ENCODE assay signal across 2 cellular contexts in the genomic region with DNA sequence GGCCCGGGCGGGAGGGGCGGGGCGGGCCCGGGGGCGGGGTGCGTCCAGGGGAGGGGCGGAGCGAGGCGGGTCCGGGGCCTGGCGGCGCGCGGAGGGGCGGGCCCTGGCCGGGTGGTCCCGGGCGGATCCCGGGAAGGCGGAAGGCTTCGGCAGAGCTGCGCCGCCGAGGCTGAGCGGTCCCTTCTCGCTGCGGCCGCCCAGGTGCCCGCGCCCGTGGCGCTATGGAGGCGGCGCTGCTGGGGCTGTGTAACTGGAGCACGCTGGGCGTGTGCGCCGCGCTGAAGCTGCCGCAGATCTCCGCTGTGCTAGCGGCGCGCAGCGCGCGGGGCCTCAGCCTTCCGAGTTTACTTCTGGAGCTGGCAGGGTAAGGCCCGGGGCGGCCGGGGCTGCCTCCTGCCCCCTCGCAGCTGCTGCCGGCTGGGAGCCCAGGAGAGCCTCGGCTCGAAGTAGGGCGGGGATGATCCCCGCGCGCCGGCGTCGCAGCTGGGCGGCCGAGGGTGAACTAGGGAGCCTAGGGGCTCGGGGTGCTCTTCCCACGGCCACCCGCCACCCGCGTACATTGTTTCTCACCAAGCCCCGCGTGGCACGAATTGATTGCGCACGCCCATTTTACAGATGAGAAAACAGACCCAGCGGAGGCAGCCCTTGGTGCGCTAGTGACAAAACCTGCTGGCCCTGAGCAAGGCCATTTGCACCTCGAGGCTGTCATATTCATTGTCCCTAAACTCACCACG.
TF ChIP-seq lines count a peak whose summit lies in the region.

A gene (plus strand): TSS at position 142 of the 734 bp plus-strand sequence. CDS start 80 bp downstream, at position 222.

TF ChIP-seq in IMR-90, 13 proteins besides CTCF, POLR2A, EP300 and RAD21:
- TF ChIP-seq CEBPB (IDR thresholded peaks at IDR 0.05; ENCODE audit: low read depth, low read length) (no peak), MAZ (IDR thresholded peaks at IDR 0.05; ENCODE audit: borderline replicate concordance, low read depth, low read length) (peak; percentile 14; the same call in 1 of the 2 replicates)

TF ChIP-seq in GM12878, 131 proteins besides CTCF, POLR2A, EP300 and RAD21 (continues in another document):
- TF ChIP-seq RB1 (IDR thresholded peaks at IDR 0.05; ENCODE audit: borderline replicate concordance) = peak; percentile 70; the same call in 1 of the 2 replicates
- TF ChIP-seq ETV6 (conservative IDR thresholded peaks at IDR 0.05 in 1 of 2, IDR thresholded peaks at IDR 0.05 in 1 of 2; ENCODE audit: borderline replicate concordance in 1 of 2, low read depth in 1 of 2) = no peak
- TF ChIP-seq ZNF217 (IDR thresholded peaks at IDR 0.05) = no peak
- TF ChIP-seq, protein P1, sequence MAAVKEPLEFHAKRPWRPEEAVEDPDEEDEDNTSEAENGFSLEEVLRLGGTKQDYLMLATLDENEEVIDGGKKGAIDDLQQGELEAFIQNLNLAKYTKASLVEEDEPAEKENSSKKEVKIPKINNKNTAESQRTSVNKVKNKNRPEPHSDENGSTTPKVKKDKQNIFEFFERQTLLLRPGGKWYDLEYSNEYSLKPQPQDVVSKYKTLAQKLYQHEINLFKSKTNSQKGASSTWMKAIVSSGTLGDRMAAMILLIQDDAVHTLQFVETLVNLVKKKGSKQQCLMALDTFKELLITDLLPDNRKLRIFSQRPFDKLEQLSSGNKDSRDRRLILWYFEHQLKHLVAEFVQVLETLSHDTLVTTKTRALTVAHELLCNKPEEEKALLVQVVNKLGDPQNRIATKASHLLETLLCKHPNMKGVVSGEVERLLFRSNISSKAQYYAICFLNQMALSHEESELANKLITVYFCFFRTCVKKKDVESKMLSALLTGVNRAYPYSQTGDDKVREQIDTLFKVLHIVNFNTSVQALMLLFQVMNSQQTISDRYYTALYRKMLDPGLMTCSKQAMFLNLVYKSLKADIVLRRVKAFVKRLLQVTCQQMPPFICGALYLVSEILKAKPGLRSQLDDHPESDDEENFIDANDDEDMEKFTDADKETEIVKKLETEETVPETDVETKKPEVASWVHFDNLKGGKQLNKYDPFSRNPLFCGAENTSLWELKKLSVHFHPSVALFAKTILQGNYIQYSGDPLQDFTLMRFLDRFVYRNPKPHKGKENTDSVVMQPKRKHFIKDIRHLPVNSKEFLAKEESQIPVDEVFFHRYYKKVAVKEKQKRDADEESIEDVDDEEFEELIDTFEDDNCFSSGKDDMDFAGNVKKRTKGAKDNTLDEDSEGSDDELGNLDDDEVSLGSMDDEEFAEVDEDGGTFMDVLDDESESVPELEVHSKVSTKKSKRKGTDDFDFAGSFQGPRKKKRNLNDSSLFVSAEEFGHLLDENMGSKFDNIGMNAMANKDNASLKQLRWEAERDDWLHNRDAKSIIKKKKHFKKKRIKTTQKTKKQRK (IDR thresholded peaks at IDR 0.05; ENCODE audit: low read depth, low read length) = no peak
- TF ChIP-seq RAD51 (IDR thresholded peaks at IDR 0.05) = no peak
- TF ChIP-seq ATF7 (IDR thresholded peaks at IDR 0.05; ENCODE audit: low read depth) = no peak
- peak; percentile 20; the same call in 1 of the 2 replicates for TF ChIP-seq EED (IDR thresholded peaks at IDR 0.05; ENCODE audit: low read depth)
- TF ChIP-seq SP1 (IDR thresholded peaks at IDR 0.05; ENCODE audit: low read depth, low read length) = peak; percentile 21
- no peak for TF ChIP-seq PAX8 (IDR thresholded peaks at IDR 0.05)
- no peak for TF ChIP-seq EGR1 (IDR thresholded peaks at IDR 0.05; ENCODE audit: borderline replicate concordance in 1 of 2, low read depth in 2 of 2, low read length in 2 of 2)
- TF ChIP-seq, protein P2, sequence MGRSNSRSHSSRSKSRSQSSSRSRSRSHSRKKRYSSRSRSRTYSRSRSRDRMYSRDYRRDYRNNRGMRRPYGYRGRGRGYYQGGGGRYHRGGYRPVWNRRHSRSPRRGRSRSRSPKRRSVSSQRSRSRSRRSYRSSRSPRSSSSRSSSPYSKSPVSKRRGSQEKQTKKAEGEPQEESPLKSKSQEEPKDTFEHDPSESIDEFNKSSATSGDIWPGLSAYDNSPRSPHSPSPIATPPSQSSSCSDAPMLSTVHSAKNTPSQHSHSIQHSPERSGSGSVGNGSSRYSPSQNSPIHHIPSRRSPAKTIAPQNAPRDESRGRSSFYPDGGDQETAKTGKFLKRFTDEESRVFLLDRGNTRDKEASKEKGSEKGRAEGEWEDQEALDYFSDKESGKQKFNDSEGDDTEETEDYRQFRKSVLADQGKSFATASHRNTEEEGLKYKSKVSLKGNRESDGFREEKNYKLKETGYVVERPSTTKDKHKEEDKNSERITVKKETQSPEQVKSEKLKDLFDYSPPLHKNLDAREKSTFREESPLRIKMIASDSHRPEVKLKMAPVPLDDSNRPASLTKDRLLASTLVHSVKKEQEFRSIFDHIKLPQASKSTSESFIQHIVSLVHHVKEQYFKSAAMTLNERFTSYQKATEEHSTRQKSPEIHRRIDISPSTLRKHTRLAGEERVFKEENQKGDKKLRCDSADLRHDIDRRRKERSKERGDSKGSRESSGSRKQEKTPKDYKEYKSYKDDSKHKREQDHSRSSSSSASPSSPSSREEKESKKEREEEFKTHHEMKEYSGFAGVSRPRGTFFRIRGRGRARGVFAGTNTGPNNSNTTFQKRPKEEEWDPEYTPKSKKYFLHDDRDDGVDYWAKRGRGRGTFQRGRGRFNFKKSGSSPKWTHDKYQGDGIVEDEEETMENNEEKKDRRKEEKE (IDR thresholded peaks at IDR 0.05) = no peak
- TF ChIP-seq DPF2 (IDR thresholded peaks at IDR 0.05) = peak; percentile 74
- TF ChIP-seq ZNF207 (IDR thresholded peaks at IDR 0.05; ENCODE audit: borderline replicate concordance) = 0 out of 2 replicates have a peak, but pooled peaks have one; percentile 48
- TF ChIP-seq, protein P3, sequence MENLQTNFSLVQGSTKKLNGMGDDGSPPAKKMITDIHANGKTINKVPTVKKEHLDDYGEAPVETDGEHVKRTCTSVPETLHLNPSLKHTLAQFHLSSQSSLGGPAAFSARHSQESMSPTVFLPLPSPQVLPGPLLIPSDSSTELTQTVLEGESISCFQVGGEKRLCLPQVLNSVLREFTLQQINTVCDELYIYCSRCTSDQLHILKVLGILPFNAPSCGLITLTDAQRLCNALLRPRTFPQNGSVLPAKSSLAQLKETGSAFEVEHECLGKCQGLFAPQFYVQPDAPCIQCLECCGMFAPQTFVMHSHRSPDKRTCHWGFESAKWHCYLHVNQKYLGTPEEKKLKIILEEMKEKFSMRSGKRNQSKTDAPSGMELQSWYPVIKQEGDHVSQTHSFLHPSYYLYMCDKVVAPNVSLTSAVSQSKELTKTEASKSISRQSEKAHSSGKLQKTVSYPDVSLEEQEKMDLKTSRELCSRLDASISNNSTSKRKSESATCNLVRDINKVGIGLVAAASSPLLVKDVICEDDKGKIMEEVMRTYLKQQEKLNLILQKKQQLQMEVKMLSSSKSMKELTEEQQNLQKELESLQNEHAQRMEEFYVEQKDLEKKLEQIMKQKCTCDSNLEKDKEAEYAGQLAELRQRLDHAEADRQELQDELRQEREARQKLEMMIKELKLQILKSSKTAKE (IDR thresholded peaks at IDR 0.05; ENCODE audit: low read depth, poor library complexity, severe bottlenecking) = no peak
- peak; percentile 34 for TF ChIP-seq MXI1 (IDR thresholded peaks at IDR 0.05; ENCODE audit: low read depth, low read length)
- TF ChIP-seq BMI1 (IDR thresholded peaks at IDR 0.05; ENCODE audit: borderline replicate concordance) = no peak
- TF ChIP-seq ASH2L (IDR thresholded peaks at IDR 0.05; ENCODE audit: borderline replicate concordance, low read depth) = no peak
- no peak for TF ChIP-seq MTA3 (IDR thresholded peaks at IDR 0.05; ENCODE audit: borderline replicate concordance, low read length)
- TF ChIP-seq SREBF1 (IDR thresholded peaks at IDR 0.05; ENCODE audit: low read length) = no peak
- no peak for TF ChIP-seq PAX5 (IDR thresholded peaks at IDR 0.05; ENCODE audit: borderline replicate concordance, low read depth, low read length)
- no peak for TF ChIP-seq SIN3A (IDR thresholded peaks at IDR 0.05; ENCODE audit: low read depth, low read length)
- TF ChIP-seq, protein P4, sequence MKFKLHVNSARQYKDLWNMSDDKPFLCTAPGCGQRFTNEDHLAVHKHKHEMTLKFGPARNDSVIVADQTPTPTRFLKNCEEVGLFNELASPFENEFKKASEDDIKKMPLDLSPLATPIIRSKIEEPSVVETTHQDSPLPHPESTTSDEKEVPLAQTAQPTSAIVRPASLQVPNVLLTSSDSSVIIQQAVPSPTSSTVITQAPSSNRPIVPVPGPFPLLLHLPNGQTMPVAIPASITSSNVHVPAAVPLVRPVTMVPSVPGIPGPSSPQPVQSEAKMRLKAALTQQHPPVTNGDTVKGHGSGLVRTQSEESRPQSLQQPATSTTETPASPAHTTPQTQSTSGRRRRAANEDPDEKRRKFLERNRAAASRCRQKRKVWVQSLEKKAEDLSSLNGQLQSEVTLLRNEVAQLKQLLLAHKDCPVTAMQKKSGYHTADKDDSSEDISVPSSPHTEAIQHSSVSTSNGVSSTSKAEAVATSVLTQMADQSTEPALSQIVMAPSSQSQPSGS (IDR thresholded peaks at IDR 0.05; ENCODE audit: low read length) = no peak
- no peak for TF ChIP-seq ZNF274 (IDR thresholded peaks at IDR 0.05; ENCODE audit: insufficient read depth, insufficient read length)
- TF ChIP-seq, protein P5, sequence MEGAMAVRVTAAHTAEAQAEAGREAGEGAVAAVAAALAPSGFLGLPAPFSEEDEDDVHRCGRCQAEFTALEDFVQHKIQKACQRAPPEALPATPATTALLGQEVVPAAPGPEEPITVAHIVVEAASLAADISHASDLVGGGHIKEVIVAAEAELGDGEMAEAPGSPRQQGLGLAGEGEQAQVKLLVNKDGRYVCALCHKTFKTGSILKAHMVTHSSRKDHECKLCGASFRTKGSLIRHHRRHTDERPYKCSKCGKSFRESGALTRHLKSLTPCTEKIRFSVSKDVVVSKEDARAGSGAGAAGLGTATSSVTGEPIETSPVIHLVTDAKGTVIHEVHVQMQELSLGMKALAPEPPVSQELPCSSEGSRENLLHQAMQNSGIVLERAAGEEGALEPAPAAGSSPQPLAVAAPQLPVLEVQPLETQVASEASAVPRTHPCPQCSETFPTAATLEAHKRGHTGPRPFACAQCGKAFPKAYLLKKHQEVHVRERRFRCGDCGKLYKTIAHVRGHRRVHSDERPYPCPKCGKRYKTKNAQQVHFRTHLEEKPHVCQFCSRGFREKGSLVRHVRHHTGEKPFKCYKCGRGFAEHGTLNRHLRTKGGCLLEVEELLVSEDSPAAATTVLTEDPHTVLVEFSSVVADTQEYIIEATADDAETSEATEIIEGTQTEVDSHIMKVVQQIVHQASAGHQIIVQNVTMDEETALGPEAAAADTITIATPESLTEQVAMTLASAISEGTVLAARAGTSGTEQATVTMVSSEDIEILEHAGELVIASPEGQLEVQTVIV (IDR thresholded peaks at IDR 0.05; ENCODE audit: borderline replicate concordance, partially characterized antibody) = no peak
- TF ChIP-seq NBN (IDR thresholded peaks at IDR 0.05) = no peak
- no peak for TF ChIP-seq CHD1 (IDR thresholded peaks at IDR 0.05; ENCODE audit: low read depth, low read length)
- no peak; the same call in 1 of the 2 replicates for TF ChIP-seq POLR2AphosphoS5 (IDR thresholded peaks at IDR 0.05; ENCODE audit: low read length)
- no peak for TF ChIP-seq ZZZ3 (IDR thresholded peaks at IDR 0.05; ENCODE audit: control insufficient read depth, insufficient read length, low read depth)
- no peak for TF ChIP-seq ZBED1 (IDR thresholded peaks at IDR 0.05; ENCODE audit: borderline replicate concordance)
- TF ChIP-seq, protein P6, sequence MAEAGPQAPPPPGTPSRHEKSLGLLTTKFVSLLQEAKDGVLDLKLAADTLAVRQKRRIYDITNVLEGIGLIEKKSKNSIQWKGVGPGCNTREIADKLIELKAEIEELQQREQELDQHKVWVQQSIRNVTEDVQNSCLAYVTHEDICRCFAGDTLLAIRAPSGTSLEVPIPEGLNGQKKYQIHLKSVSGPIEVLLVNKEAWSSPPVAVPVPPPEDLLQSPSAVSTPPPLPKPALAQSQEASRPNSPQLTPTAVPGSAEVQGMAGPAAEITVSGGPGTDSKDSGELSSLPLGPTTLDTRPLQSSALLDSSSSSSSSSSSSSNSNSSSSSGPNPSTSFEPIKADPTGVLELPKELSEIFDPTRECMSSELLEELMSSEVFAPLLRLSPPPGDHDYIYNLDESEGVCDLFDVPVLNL (IDR thresholded peaks at IDR 0.05; ENCODE audit: low read depth, low read length) = no peak
- no peak for TF ChIP-seq HDGF (IDR thresholded peaks at IDR 0.05)
- no peak for TF ChIP-seq RELA (IDR thresholded peaks at IDR 0.05; ENCODE audit: borderline replicate concordance, partially characterized antibody)
- TF ChIP-seq ZSCAN29 (IDR thresholded peaks at IDR 0.05) = no peak
- TF ChIP-seq, protein P7, sequence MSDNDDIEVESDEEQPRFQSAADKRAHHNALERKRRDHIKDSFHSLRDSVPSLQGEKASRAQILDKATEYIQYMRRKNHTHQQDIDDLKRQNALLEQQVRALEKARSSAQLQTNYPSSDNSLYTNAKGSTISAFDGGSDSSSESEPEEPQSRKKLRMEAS (IDR thresholded peaks at IDR 0.05; ENCODE audit: low read depth, low read length) = 0 out of 2 replicates have a peak, but pooled peaks have one; percentile 20
- peak; percentile 50; the same call in 1 of the 2 replicates for TF ChIP-seq BACH1 (IDR thresholded peaks at IDR 0.05; ENCODE audit: borderline replicate concordance)
- TF ChIP-seq SMAD5 (IDR thresholded peaks at IDR 0.05; ENCODE audit: low read depth) = no peak
- peak in 1 of 2 experiments; percentile 70; a peak in 2 of 4 replicates for TF ChIP-seq BHLHE40 (IDR thresholded peaks at IDR 0.05; ENCODE audit: borderline replicate concordance in 1 of 2, low read depth in 2 of 2, low read length in 1 of 2)
- no peak for TF ChIP-seq POLR2AphosphoS2 (IDR thresholded peaks at IDR 0.05; ENCODE audit: low read depth, low read length)
- TF ChIP-seq STAT3 (IDR thresholded peaks at IDR 0.05; ENCODE audit: low read depth, low read length) = no peak
- TF ChIP-seq TARDBP (IDR thresholded peaks at IDR 0.05; ENCODE audit: borderline replicate concordance) = no peak
- TF ChIP-seq, protein P8, sequence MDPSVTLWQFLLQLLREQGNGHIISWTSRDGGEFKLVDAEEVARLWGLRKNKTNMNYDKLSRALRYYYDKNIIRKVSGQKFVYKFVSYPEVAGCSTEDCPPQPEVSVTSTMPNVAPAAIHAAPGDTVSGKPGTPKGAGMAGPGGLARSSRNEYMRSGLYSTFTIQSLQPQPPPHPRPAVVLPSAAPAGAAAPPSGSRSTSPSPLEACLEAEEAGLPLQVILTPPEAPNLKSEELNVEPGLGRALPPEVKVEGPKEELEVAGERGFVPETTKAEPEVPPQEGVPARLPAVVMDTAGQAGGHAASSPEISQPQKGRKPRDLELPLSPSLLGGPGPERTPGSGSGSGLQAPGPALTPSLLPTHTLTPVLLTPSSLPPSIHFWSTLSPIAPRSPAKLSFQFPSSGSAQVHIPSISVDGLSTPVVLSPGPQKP (IDR thresholded peaks at IDR 0.05; ENCODE audit: low read depth, low read length) = no peak
- TF ChIP-seq STAT1 (conservative IDR thresholded peaks at IDR 0.05) = no peak
